1 cellular context compared by ENCODE assay signal in the genomic region with DNA sequence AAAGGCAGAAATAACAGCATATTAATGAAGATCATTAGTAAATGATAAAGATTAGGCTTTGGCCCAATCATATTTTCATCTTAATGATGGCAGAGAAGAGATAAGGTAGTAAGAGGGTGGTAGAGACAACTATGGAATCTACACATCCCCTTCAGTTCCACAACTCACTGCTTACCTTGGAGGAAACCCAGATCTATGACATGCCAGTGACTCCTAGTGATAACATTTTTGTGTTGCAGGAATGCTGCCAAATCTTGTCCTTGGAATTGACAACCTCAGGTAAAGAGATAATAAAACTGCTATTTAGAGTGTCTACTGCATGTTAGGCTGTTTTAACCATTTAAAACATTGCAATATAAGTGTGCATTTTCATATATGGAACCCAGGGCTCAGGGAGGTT.
TF ChIP-seq lines count a peak whose summit lies in the region.

No MANE protein-coding gene starts in this region.

TF ChIP-seq in GM23338, 12 proteins besides CTCF, POLR2A, EP300 and RAD21 (continued from another document):
- TF ChIP-seq, protein P1, sequence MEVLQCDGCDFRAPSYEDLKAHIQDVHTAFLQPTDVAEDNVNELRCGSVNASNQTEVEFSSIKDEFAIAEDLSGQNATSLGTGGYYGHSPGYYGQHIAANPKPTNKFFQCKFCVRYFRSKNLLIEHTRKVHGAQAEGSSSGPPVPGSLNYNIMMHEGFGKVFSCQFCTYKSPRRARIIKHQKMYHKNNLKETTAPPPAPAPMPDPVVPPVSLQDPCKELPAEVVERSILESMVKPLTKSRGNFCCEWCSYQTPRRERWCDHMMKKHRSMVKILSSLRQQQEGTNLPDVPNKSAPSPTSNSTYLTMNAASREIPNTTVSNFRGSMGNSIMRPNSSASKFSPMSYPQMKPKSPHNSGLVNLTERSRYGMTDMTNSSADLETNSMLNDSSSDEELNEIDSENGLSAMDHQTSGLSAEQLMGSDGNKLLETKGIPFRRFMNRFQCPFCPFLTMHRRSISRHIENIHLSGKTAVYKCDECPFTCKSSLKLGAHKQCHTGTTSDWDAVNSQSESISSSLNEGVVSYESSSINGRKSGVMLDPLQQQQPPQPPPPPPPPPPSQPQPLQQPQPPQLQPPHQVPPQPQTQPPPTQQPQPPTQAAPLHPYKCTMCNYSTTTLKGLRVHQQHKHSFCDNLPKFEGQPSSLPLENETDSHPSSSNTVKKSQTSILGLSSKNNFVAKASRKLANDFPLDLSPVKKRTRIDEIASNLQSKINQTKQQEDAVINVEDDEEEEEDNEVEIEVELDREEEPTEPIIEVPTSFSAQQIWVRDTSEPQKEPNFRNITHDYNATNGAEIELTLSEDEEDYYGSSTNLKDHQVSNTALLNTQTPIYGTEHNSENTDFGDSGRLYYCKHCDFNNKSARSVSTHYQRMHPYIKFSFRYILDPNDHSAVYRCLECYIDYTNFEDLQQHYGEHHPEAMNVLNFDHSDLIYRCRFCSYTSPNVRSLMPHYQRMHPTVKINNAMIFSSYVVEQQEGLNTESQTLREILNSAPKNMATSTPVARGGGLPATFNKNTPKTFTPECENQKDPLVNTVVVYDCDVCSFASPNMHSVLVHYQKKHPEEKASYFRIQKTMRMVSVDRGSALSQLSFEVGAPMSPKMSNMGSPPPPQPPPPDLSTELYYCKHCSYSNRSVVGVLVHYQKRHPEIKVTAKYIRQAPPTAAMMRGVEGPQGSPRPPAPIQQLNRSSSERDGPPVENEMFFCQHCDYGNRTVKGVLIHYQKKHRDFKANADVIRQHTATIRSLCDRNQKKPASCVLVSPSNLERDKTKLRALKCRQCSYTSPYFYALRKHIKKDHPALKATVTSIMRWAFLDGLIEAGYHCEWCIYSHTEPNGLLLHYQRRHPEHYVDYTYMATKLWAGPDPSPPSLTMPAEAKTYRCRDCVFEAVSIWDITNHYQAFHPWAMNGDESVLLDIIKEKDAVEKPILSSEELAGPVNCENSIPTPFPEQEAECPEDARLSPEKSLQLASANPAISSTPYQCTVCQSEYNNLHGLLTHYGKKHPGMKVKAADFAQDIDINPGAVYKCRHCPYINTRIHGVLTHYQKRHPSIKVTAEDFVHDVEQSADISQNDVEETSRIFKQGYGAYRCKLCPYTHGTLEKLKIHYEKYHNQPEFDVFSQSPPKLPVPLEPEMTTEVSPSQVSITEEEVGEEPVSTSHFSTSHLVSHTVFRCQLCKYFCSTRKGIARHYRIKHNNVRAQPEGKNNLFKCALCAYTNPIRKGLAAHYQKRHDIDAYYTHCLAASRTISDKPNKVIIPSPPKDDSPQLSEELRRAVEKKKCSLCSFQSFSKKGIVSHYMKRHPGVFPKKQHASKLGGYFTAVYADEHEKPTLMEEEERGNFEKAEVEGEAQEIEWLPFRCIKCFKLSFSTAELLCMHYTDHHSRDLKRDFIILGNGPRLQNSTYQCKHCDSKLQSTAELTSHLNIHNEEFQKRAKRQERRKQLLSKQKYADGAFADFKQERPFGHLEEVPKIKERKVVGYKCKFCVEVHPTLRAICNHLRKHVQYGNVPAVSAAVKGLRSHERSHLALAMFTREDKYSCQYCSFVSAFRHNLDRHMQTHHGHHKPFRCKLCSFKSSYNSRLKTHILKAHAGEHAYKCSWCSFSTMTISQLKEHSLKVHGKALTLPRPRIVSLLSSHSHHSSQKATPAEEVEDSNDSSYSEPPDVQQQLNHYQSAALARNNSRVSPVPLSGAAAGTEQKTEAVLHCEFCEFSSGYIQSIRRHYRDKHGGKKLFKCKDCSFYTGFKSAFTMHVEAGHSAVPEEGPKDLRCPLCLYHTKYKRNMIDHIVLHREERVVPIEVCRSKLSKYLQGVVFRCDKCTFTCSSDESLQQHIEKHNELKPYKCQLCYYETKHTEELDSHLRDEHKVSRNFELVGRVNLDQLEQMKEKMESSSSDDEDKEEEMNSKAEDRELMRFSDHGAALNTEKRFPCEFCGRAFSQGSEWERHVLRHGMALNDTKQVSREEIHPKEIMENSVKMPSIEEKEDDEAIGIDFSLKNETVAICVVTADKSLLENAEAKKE (CRISPR knock-in tag; IDR thresholded peaks at IDR 0.05): no peak
- TF ChIP-seq, protein P2, sequence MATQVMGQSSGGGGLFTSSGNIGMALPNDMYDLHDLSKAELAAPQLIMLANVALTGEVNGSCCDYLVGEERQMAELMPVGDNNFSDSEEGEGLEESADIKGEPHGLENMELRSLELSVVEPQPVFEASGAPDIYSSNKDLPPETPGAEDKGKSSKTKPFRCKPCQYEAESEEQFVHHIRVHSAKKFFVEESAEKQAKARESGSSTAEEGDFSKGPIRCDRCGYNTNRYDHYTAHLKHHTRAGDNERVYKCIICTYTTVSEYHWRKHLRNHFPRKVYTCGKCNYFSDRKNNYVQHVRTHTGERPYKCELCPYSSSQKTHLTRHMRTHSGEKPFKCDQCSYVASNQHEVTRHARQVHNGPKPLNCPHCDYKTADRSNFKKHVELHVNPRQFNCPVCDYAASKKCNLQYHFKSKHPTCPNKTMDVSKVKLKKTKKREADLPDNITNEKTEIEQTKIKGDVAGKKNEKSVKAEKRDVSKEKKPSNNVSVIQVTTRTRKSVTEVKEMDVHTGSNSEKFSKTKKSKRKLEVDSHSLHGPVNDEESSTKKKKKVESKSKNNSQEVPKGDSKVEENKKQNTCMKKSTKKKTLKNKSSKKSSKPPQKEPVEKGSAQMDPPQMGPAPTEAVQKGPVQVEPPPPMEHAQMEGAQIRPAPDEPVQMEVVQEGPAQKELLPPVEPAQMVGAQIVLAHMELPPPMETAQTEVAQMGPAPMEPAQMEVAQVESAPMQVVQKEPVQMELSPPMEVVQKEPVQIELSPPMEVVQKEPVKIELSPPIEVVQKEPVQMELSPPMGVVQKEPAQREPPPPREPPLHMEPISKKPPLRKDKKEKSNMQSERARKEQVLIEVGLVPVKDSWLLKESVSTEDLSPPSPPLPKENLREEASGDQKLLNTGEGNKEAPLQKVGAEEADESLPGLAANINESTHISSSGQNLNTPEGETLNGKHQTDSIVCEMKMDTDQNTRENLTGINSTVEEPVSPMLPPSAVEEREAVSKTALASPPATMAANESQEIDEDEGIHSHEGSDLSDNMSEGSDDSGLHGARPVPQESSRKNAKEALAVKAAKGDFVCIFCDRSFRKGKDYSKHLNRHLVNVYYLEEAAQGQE (IDR thresholded peaks at IDR 0.05; ENCODE audit: unreplicated experiment): no peak
- TF ChIP-seq, protein P3, sequence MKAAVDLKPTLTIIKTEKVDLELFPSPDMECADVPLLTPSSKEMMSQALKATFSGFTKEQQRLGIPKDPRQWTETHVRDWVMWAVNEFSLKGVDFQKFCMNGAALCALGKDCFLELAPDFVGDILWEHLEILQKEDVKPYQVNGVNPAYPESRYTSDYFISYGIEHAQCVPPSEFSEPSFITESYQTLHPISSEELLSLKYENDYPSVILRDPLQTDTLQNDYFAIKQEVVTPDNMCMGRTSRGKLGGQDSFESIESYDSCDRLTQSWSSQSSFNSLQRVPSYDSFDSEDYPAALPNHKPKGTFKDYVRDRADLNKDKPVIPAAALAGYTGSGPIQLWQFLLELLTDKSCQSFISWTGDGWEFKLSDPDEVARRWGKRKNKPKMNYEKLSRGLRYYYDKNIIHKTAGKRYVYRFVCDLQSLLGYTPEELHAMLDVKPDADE (IDR thresholded peaks at IDR 0.05): no peak
- no peak for TF ChIP-seq ZNF114 (CRISPR knock-in tag; IDR thresholded peaks at IDR 0.05)
